ENCODE assay signal across 1 cellular context in the genomic region with DNA sequence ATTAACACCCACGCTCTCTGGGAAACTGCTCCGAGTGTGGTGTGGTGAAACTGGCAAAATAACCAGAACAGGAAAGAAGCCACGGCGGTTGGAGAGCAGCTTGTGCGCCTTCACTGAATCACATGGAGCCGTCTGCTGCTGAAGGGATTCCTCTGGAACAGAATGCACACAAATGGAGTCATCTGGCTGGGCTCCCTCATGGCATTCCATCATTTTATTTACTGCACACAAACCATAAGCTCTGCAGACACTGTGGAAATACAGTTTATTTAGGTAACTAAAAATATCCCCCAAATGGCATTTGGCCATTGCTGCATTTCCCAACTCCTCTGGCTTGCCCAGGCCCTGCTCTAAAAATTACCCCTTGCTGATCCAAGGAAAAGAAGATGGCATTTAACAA.
TF ChIP-seq lines count a peak whose summit lies in the region.

No MANE protein-coding gene starts in this region.

TF ChIP-seq in GM23338, 12 proteins besides CTCF, POLR2A, EP300 and RAD21 (continued from another document):
- TF ChIP-seq ZNF462 (CRISPR knock-in tag; IDR thresholded peaks at IDR 0.05) = no peak
- TF ChIP-seq ZNF114 (CRISPR knock-in tag; IDR thresholded peaks at IDR 0.05) = no peak
- no peak for TF ChIP-seq EZH2phosphoT487 (IDR thresholded peaks at IDR 0.05; ENCODE audit: unreplicated experiment)
- no peak for TF ChIP-seq POLR2AphosphoS5 (IDR thresholded peaks at IDR 0.05; ENCODE audit: low read depth)
